Comparison of ENCODE assay signal across 1 cellular context in the genomic region with DNA sequence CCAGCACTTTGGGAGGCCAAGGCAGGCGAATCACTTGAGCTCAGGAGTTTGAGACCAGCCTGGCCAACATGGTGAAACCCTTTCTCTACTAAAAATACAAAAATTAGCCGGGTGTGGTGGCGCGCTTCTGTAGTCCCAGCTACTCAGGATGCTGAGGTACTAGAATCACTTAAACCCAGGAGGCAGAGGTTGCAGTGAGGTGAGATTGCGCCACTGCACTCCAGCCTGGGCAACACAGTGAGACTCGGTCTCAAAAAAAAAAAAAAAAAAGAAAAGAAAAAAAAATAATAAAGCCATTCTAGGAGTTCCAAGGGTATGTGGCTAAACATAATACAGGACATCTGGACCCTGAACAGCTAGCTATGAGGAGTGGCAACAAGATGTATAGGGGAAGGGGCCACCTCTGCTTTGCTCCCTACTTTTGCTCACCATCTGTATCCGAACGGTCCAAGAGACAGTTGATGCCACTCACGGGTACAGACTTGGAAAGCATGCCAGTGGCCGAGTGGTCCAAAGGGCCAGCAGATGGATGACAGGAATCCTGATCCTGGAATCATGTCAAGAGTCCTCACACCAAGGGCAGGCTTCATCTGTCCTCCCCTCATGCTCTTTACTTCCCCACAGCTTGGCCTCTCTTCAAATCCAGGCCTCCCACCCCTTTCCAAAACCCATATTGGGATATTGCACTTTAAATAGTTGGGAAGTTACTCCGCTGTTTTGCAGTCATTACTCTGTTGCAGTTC.
TF ChIP-seq lines count a peak whose summit lies in the region.

No MANE protein-coding gene starts in this region.

TF ChIP-seq in K562, 482 proteins besides CTCF, POLR2A, EP300 and RAD21:
- TF ChIP-seq ZNF121 (CRISPR knock-in tag; conservative IDR thresholded peaks at IDR 0.05), result 0 out of 2 replicates have a peak, but pooled peaks have one; percentile 8
